Comparison of ENCODE assay signal across 2 cellular contexts in genomic region chr1:166813508-166814223, GRCh38.
TF ChIP-seq lines count a peak whose summit lies in the region.

No MANE protein-coding gene starts in this region.

TF ChIP-seq in liver, 16 proteins besides CTCF, POLR2A, EP300 and RAD21:
- TF ChIP-seq REST (IDR thresholded peaks at IDR 0.05) (no peak), RXRA (IDR thresholded peaks at IDR 0.05) (peak in 1 of 2 donors; percentile 13), HNF4A (conservative IDR thresholded peaks at IDR 0.05) (peak in 1 of 2 donors; percentile 31), ZBTB33 (IDR thresholded peaks at IDR 0.05) (no peak)
TF ChIP-seq in liver: peak in this region for 2.

TF ChIP-seq in HepG2, 621 proteins besides CTCF, POLR2A, EP300 and RAD21:
- TF ChIP-seq ZNF280D (CRISPR knock-in tag; IDR thresholded peaks at IDR 0.05) = no peak
- no peak for TF ChIP-seq ZNF468 (CRISPR knock-in tag; IDR thresholded peaks at IDR 0.05)
- TF ChIP-seq GABPB1 (CRISPR knock-in tag; IDR thresholded peaks at IDR 0.05) = no peak
- TF ChIP-seq ZSCAN29 (CRISPR knock-in tag; conservative IDR thresholded peaks at IDR 0.05) = no peak
- no peak for TF ChIP-seq BORCS8-MEF2B (CRISPR knock-in tag; IDR thresholded peaks at IDR 0.05)
- no peak for TF ChIP-seq ZNF446 (CRISPR knock-in tag; IDR thresholded peaks at IDR 0.05)
- no peak for TF ChIP-seq ZBTB10 (CRISPR knock-in tag; IDR thresholded peaks at IDR 0.05; ENCODE audit: borderline replicate concordance)
- no peak for TF ChIP-seq ZNF33A (CRISPR knock-in tag; IDR thresholded peaks at IDR 0.05; ENCODE audit: borderline replicate concordance)
- no peak for TF ChIP-seq ZNF501 (CRISPR knock-in tag; IDR thresholded peaks at IDR 0.05)
- TF ChIP-seq RXRB (CRISPR knock-in tag; IDR thresholded peaks at IDR 0.05; ENCODE audit: borderline replicate concordance) = no peak
- no peak for TF ChIP-seq SETDB1 (CRISPR knock-in tag; IDR thresholded peaks at IDR 0.05; ENCODE audit: borderline replicate concordance)
- no peak for TF ChIP-seq ZFX (CRISPR knock-in tag; IDR thresholded peaks at IDR 0.05; ENCODE audit: low read depth)
- TF ChIP-seq ZEB1 (IDR thresholded peaks at IDR 0.05; ENCODE audit: insufficient replicate concordance, low read depth) = no peak
TF ChIP-seq in HepG2: peak in this region for 0.
